In genomic region chr17:49577651-49577935, GRCh38 we compare ENCODE assay signal across 11 cellular contexts. TPM values are rescaled to one million over a fixed set of nuclear protein-coding genes. Genes with fewer than 3 reads are reported as not detected.
DNase-seq lines count a peak whose midpoint lies in the region; ATAC-seq, FAIRE-seq and TF ChIP-seq lines count a peak whose summit lies in the region.
"Had no signal": no experiment of that assay in that cellular context is flagged by ENCODE, and none has a peak within 500 bp of the region (broad histone marks: within the 10 kb centered on the region; RNA-seq: fewer than 3 reads in every experiment).

No MANE protein-coding gene starts in this region.

- peak overlapping the region; percentile 87 for H3K4me2 ChIP-seq in HepG2 (ENCODE audit: low read depth, low read length)

- ATAC-seq in HepG2 (no peak), right lobe of liver (no peak), HG02970 (IDR thresholded peaks at IDR 0.05; ENCODE audit: low FRiP score, unreplicated experiment) (no peak)

- no peaks in the 10 kb centered on the region for H3K79me2 ChIP-seq in HepG2 (ENCODE audit: insufficient read depth, low read length)

- peak; percentile 8 for FAIRE-seq in HepG2 (lab: Jason Lieb, UNC)

- no peaks in the 10 kb centered on the region for H3K36me3 Mint-ChIP-seq in endodermal cell (ENCODE audit: low read depth)

- TF ChIP-seq CTCF in HepG2 (CRISPR knock-in tag; IDR thresholded peaks at IDR 0.05), result no peak
- TF ChIP-seq CTCF in right lobe of liver (IDR thresholded peaks at IDR 0.05), result no peak
- TF ChIP-seq CTCF in endodermal cell (conservative IDR thresholded peaks at IDR 0.05), result no peak
- no peak for TF ChIP-seq CTCF in ovary (IDR thresholded peaks at IDR 0.05)

- DNase-seq in HepG2 (ENCODE audit: low spot score), result no peak
- DNase-seq in right lobe of liver, result no peak
- no peak for DNase-seq in endodermal cell
- DNase-seq in ovary, result no peak
- DNase-seq in effector memory CD4-positive, alpha-beta T cell, result no peak
- DNase-seq in NOMO-1 treated with dmso at 0.1 percent for 144 hours (lab: John Stamatoyannopoulos, UW; ENCODE audit: unreplicated experiment), result no peak
- DNase-seq in NCI-H2171 treated with DMSO at 0.1 percent for 48 hours (lab: John Stamatoyannopoulos, UW), result no peak
- DNase-seq: effector CD8-positive, alpha-beta T cell; NCI-H2029 treated with DMSO at 0.1 percent for 48 hours; retina had no signal

- peak overlapping the region; percentile 84 for H3K4me3 Mint-ChIP-seq in endodermal cell

- in situ Hi-C loops in HepG2 (cut with HindIII; ENCODE audit: extremely low pct_ligation_motif_present, low pct_unique_long_range_greater_than_20kb), result no loop called here

- no peak overlapping the region for H2AFZ ChIP-seq in HepG2 (ENCODE audit: low read length)

- H3K4me3 ChIP-seq in HepG2 (replicated peaks in 1 of 3; ENCODE audit: insufficient read depth in 1 of 3, low read depth in 2 of 3, low read length in 3 of 3) (peak overlapping the region in 2 of 3 experiments; percentile 78 to 84; a peak in 3 of 6 replicates), right lobe of liver (no peak overlapping the region), endodermal cell (ENCODE audit: low read length) (no peak overlapping the region), ovary (peak overlapping the region; percentile 71)
- no peak overlapping the region for H3K4me3 ChIP-seq in effector memory CD4-positive, alpha-beta T cell (ENCODE audit: insufficient read depth, low read depth, low read length, poor library complexity, severe bottlenecking)

- no peak for TF ChIP-seq RAD21 in HepG2 (CRISPR knock-in tag; IDR thresholded peaks at IDR 0.05)

- no peak for TF ChIP-seq EP300 in HepG2 (IDR thresholded peaks at IDR 0.05; ENCODE audit: low read depth in 2 of 2, low read length in 2 of 2)
- no peak for TF ChIP-seq EP300 in HepG2 (CRISPR knock-in tag; IDR thresholded peaks at IDR 0.05; ENCODE audit: borderline replicate concordance)
- TF ChIP-seq EP300 in ovary (IDR thresholded peaks at IDR 0.05), result no peak

- H3K9me3 ChIP-seq in HepG2 (ENCODE audit: low read length) (no peaks in the 10 kb centered on the region), right lobe of liver (no peaks in the 10 kb centered on the region), endodermal cell (ENCODE audit: control insufficient read depth, low read length) (no peaks in the 10 kb centered on the region), ovary (no peaks in the 10 kb centered on the region)
- no peaks in the 10 kb centered on the region for H3K9me3 ChIP-seq in effector memory CD4-positive, alpha-beta T cell (ENCODE audit: control insufficient read depth, low read length)

- intact Hi-C loops in HepG2 (cut with micrococcal nuclease; ENCODE audit: unreplicated experiment) (loop anchor here (2.0 kb wide), 1 partner anchor 19 kb away; no protein-coding TSS in a partner anchor), right lobe of liver (cut with DNase I) (loop anchor here (10.0 kb wide), 2 partner anchors 197 to 207 kb away; partner anchors contain the start of gene KAT7 (in 1 of the 2)), ovary (cut with DNase I) (loop anchor here in 3 of 4 donors (5.0 to 10.0 kb wide), 3 partner anchors 35 to 277 kb away; no protein-coding TSS in a partner anchor)

- no TSS peak for BruUV-seq in HepG2 (replicated peaks; lab: Mats Ljungman, UMichigan)

- no peak overlapping the region for H3K27ac Mint-ChIP-seq in endodermal cell

- H3K4me1 Mint-ChIP-seq in endodermal cell, result no peaks in the 10 kb centered on the region

- no peaks in the 10 kb centered on the region for H3K9me3 Mint-ChIP-seq in endodermal cell

- peaks cover 5 to 61% of the 10 kb centered on the region in 2 experiments for H3K27me3 ChIP-seq in HepG2 (ENCODE audit: control insufficient read depth in 1 of 2, insufficient read depth in 2 of 2, low read length in 2 of 2)
- peaks cover 0 to 9% of the 10 kb centered on the region in 2 donors for H3K27me3 ChIP-seq in right lobe of liver
- peaks cover 44% of the 10 kb centered on the region for H3K27me3 ChIP-seq in endodermal cell (ENCODE audit: control insufficient read depth, insufficient read depth, low read length, poor library complexity, severe bottlenecking)
- no peaks in the 10 kb centered on the region for H3K27me3 ChIP-seq in ovary
- peaks cover 36% of the 10 kb centered on the region for H3K27me3 ChIP-seq in effector memory CD4-positive, alpha-beta T cell (replicated peaks; ENCODE audit: control insufficient read depth, insufficient read depth, low read length, poor library complexity, severe bottlenecking)

- CTCF ChIA-PET in HepG2 (lab: Yijun Ruan, JAX; ENCODE audit: low intra/inter-chr PET ratio, low total read pairs), result interaction anchor here (2.9 kb wide), 1 partner anchor 117 kb away, joined by 31 read pairs; no protein-coding TSS in a partner anchor

- TF ChIP-seq POLR2A in HepG2 (IDR thresholded peaks at IDR 0.05; ENCODE audit: insufficient read depth in 1 of 2, low read depth in 2 of 2, low read length in 2 of 2), result no peak
- no peak for TF ChIP-seq POLR2A in right lobe of liver (IDR thresholded peaks at IDR 0.05)
- TF ChIP-seq POLR2A in ovary (IDR thresholded peaks at IDR 0.05), result no peak

- POLR2A ChIA-PET in HepG2 (lab: Yijun Ruan, JAX), result no interaction called here

- H3K9ac ChIP-seq in HepG2 (ENCODE audit: insufficient read depth, low read depth, low read length), result no peak overlapping the region
- H3K9ac ChIP-seq in endodermal cell (ENCODE audit: extremely low read depth, low read length, poor library complexity, severe bottlenecking), result no peak overlapping the region

- H3K27ac ChIP-seq in HepG2 (ENCODE audit: extremely low read length, insufficient read depth, low read length), result no peak overlapping the region
- H3K27ac ChIP-seq in right lobe of liver, result no peak overlapping the region
- no peak overlapping the region for H3K27ac ChIP-seq in endodermal cell (ENCODE audit: low read depth, low read length)
- no peak overlapping the region for H3K27ac ChIP-seq in ovary
- no peak overlapping the region for H3K27ac ChIP-seq in effector memory CD4-positive, alpha-beta T cell (ENCODE audit: insufficient read depth, low read length, poor library complexity, severe bottlenecking)

- 8% methylated on average over 3 of the region's 3 CpGs for WGBS in HepG2 (ENCODE audit: low lambda C conversion rate)
- WGBS in right lobe of liver (ENCODE audit: insufficient coverage, low coverage, low lambda C conversion rate, missing lambda C conversion rate), result 65% methylated on average over 2 of the region's 3 CpGs
- 40 to 78% methylated on average over 1 to 3 of the region's 3 CpGs for WGBS in endodermal cell (ENCODE audit: insufficient coverage in 1 of 2, insufficient read length in 1 of 2), 2 experiments
- 32 to 40% (median 34%) methylated on average over 3 of the region's 3 CpGs for WGBS in ovary, 3 donors

- no peaks in the 10 kb centered on the region for H4K20me1 ChIP-seq in HepG2 (ENCODE audit: insufficient read depth, low read length)

- H3K36me3 ChIP-seq in HepG2 (replicated peaks in 1 of 2; ENCODE audit: control insufficient read depth in 1 of 2, insufficient read depth in 2 of 2, low read length in 2 of 2) (no peaks in the 10 kb centered on the region), right lobe of liver (no peaks in the 10 kb centered on the region), endodermal cell (ENCODE audit: control insufficient read depth, insufficient read depth, low read length) (no peaks in the 10 kb centered on the region), ovary (no peaks in the 10 kb centered on the region)
- no peaks in the 10 kb centered on the region for H3K36me3 ChIP-seq in effector memory CD4-positive, alpha-beta T cell (ENCODE audit: control insufficient read depth, insufficient read depth, low read length)

- peaks cover 22% of the 10 kb centered on the region for H3K4me1 ChIP-seq in HepG2 (ENCODE audit: insufficient read depth, low read length)
- peaks cover 0 to 8% (median 0%) of the 10 kb centered on the region in 4 donors for H3K4me1 ChIP-seq in right lobe of liver
- no peaks in the 10 kb centered on the region for H3K4me1 ChIP-seq in endodermal cell (ENCODE audit: control insufficient read depth, insufficient read depth, low read length)
- peaks cover 8% of the 10 kb centered on the region for H3K4me1 ChIP-seq in ovary (ENCODE audit: insufficient read depth)
- peaks cover 13% of the 10 kb centered on the region for H3K4me1 ChIP-seq in effector memory CD4-positive, alpha-beta T cell (ENCODE audit: control insufficient read depth, insufficient read depth, low read length, poor library complexity, severe bottlenecking)

- peaks cover 42% of the 10 kb centered on the region for H3K27me3 Mint-ChIP-seq in endodermal cell (ENCODE audit: insufficient read depth)

TF ChIP-seq in HepG2, 621 proteins besides CTCF, POLR2A, EP300 and RAD21 (continues in another document):
- TF ChIP-seq RXRB (CRISPR knock-in tag; IDR thresholded peaks at IDR 0.05; ENCODE audit: borderline replicate concordance), result peak; percentile 55

RNA-seq across cellular contexts. Expression of gene NXPH3, which starts 1.9 kb away (rescaled TPM):
- total RNA-seq in HepG2 (2016; rRNA removed; fragmentation: Illumina TruSeq; extraction: Trizol) (0.04 and 0.08 TPM in 2 replicates), right lobe of liver (under 1 TPM in 5 of 6 experiments, not detected in 1; 0.09 to 0.43 (median 0.21) TPM), endodermal cell (1 to 10 TPM; 3.0 to 5.9 TPM), ovary (10 to 100 TPM in 4 of 7 donors, 1 to 10 TPM in 3; 1.2 to 26.0 (median 10.7) TPM)
- total RNA-seq in HepG2 (2016; cell fraction: cytosol; rRNA removed; fragmentation: Illumina TruSeq; extraction: Trizol; ENCODE audit: low read depth), result not detected in 2 replicates
- total RNA-seq in HepG2 (2016; cell fraction: insoluble cytoplasmic fraction; rRNA removed; fragmentation: Illumina TruSeq; extraction: Trizol), result 0.10 and 0.11 TPM in 2 replicates
- not detected in 2 replicates for total RNA-seq in HepG2 (2016; cell fraction: membrane; rRNA removed; fragmentation: Illumina TruSeq; extraction: Trizol)
- not detected in 2 replicates for total RNA-seq in HepG2 (2016; cell fraction: nucleus; rRNA removed; fragmentation: Illumina TruSeq; extraction: Trizol)
- polyA plus RNA-seq in HepG2 (2011; rRNA removed) (0.48 and 0.58 TPM in 2 replicates), ovary (10 to 100 TPM in 1 of 2 donors, 1 to 10 TPM in 1; 7.1 to 16.6 TPM)
- polyA plus RNA-seq in HepG2 (2011; cell fraction: cytosol; rRNA removed), result 0.31 and 0.54 TPM in 2 replicates
- polyA plus RNA-seq in HepG2 (2011; cell fraction: nucleus; rRNA removed), result 0.52 and 0.95 TPM in 2 replicates
- 0.24 and 0.31 TPM in 2 replicates for polyA plus RNA-seq in HepG2 (2012)
- not detected in 2 replicates for polyA plus RNA-seq in HepG2 (2016; cell fraction: cytosol; fragmentation: Illumina TruSeq; extraction: Trizol; ENCODE audit: low read depth)
- not detected in 2 replicates for polyA plus RNA-seq in HepG2 (2016; cell fraction: insoluble cytoplasmic fraction; fragmentation: Illumina TruSeq; extraction: Trizol; ENCODE audit: low read depth)
- polyA plus RNA-seq in HepG2 (2016; cell fraction: membrane; fragmentation: Illumina TruSeq; extraction: Trizol; ENCODE audit: low read depth), result 0.12 TPM in 1 of 2 replicates, not detected in the other
- 0.16 TPM in 1 of 2 replicates, not detected in the other for polyA plus RNA-seq in HepG2 (2016; cell fraction: nucleus; fragmentation: Illumina TruSeq; extraction: Trizol; ENCODE audit: insufficient read depth, low read depth)
- polyA minus RNA-seq in HepG2 (2011; rRNA and poly(A)+ RNA removed; ENCODE audit: low replicate concordance), result 0.28 TPM in 1 of 2 replicates, not detected in the other
- polyA minus RNA-seq in HepG2 (2011; cell fraction: cytosol; rRNA and poly(A)+ RNA removed), result not detected in 2 replicates
- polyA minus RNA-seq in HepG2 (2011; cell fraction: nucleus; rRNA and poly(A)+ RNA removed), result 0.26 and 0.50 TPM in 2 replicates
- 1.4 TPM for polyA plus RNA-seq in endodermal cell (2013, experiment 1 of 2)
- polyA plus RNA-seq in endodermal cell (2013, experiment 2 of 2), result 1.7 TPM

Comparison
In these comparisons a context has a peak if more than half of its experiments do, and no peak if none do; other contexts are left out.
1. H3K4me3 ChIP-seq: peak in HepG2 (2 of 3) and ovary (single experiment); none in right lobe of liver (0 of 3), endodermal cell (single experiment) and effector memory CD4-positive, alpha-beta T cell (single experiment).